ENCODE assay signal across 1 cellular context in genomic region chr11:34570584-34570983, GRCh38.
TF ChIP-seq lines count a peak whose summit lies in the region.

No MANE protein-coding gene starts in this region.

TF ChIP-seq in K562, 482 proteins besides CTCF, POLR2A, EP300 and RAD21 (continued from another document):
- TF ChIP-seq JUND (IDR thresholded peaks at IDR 0.05; ENCODE audit: borderline replicate concordance, low read depth, low read length) (peak; percentile 53; the same call in 1 of the 2 replicates), JUND (tag; IDR thresholded peaks at IDR 0.05; ENCODE audit: borderline replicate concordance, low read depth, low read length) (no peak; the same call in 2 of the 3 replicates), NR2C2 (CRISPR knock-in tag; IDR thresholded peaks at IDR 0.05) (no peak), NR2C2 (tag; IDR thresholded peaks at IDR 0.05) (0 out of 2 replicates have a peak, but pooled peaks have one; percentile 9), BACH1 (tag; IDR thresholded peaks at IDR 0.05) (peak; percentile 53; the same call in 1 of the 2 replicates), CREM (IDR thresholded peaks at IDR 0.05; ENCODE audit: low read depth) (peak; percentile 72), CXXC5 (CRISPR knock-in tag; IDR thresholded peaks at IDR 0.05) (no peak), NRF1 (conservative IDR thresholded peaks at IDR 0.05 in 1 of 2, IDR thresholded peaks at IDR 0.05 in 1 of 2) (peak in 1 of 2 experiments; percentile 21; a peak in 1 of 4 replicates), HNRNPL (IDR thresholded peaks at IDR 0.05; ENCODE audit: low read depth, low read length) (no peak), CTBP1 (IDR thresholded peaks at IDR 0.05; ENCODE audit: borderline replicate concordance) (peak; percentile 52; the same call in 1 of the 2 replicates), ATF1 (CRISPR knock-in tag; IDR thresholded peaks at IDR 0.05) (no peak), ATF1 (tag; IDR thresholded peaks at IDR 0.05) (peak; percentile 62; the same call in 1 of the 2 replicates), ZNF280A (IDR thresholded peaks at IDR 0.05; ENCODE audit: low read depth, partially characterized antibody) (no peak), MYC (IDR thresholded peaks at IDR 0.05; ENCODE audit: low read depth, low read length) (0 out of 2 replicates have a peak, but pooled peaks have one; percentile 11), MYC (CRISPR knock-in tag; IDR thresholded peaks at IDR 0.05; ENCODE audit: borderline replicate concordance, low read depth) (no peak), CEBPG (CRISPR knock-in tag; IDR thresholded peaks at IDR 0.05) (no peak), CEBPG (tag; conservative IDR thresholded peaks at IDR 0.05 in 1 of 2, IDR thresholded peaks at IDR 0.05 in 1 of 2) (peak in 1 of 2 experiments; percentile 20; a peak in 1 of 4 replicates), C11orf30 (IDR thresholded peaks at IDR 0.05; ENCODE audit: low read depth) (no peak), MAFG (tag; conservative IDR thresholded peaks at IDR 0.05) (no peak), WHSC1 (IDR thresholded peaks at IDR 0.05; ENCODE audit: low read length) (no peak), THRAP3 (IDR thresholded peaks at IDR 0.05; ENCODE audit: borderline replicate concordance) (no peak), JUN (IDR thresholded peaks at IDR 0.05; ENCODE audit: borderline replicate concordance, low read depth, low read length) (0 out of 2 replicates have a peak, but pooled peaks have one; percentile 18), JUN (CRISPR knock-in tag; IDR thresholded peaks at IDR 0.05; ENCODE audit: borderline replicate concordance) (no peak), ARID1B (IDR thresholded peaks at IDR 0.05) (peak; percentile 6; the same call in 1 of the 2 replicates), FOSL1 (tag; conservative IDR thresholded peaks at IDR 0.05) (0 out of 2 replicates have a peak, but pooled peaks have one; percentile 21), MBD2 (IDR thresholded peaks at IDR 0.05; ENCODE audit: borderline replicate concordance, low read depth) (no peak), ATF7 (IDR thresholded peaks at IDR 0.05) (peak; percentile 85), PURB (CRISPR knock-in tag; IDR thresholded peaks at IDR 0.05; ENCODE audit: low read depth) (no peak)
- TF ChIP-seq, protein P1, sequence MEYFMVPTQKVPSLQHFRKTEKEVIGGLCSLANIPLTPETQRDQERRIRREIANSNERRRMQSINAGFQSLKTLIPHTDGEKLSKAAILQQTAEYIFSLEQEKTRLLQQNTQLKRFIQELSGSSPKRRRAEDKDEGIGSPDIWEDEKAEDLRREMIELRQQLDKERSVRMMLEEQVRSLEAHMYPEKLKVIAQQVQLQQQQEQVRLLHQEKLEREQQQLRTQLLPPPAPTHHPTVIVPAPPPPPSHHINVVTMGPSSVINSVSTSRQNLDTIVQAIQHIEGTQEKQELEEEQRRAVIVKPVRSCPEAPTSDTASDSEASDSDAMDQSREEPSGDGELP (CRISPR knock-in tag; IDR thresholded peaks at IDR 0.05; ENCODE audit: borderline replicate concordance), result peak; percentile 43; the same call in 1 of the 2 replicates
